Comparison of ENCODE assay signal across 1 cellular context in genomic region chr10:61845950-61846268, GRCh38.
TF ChIP-seq lines count a peak whose summit lies in the region.

No MANE protein-coding gene starts in this region.

TF ChIP-seq in WTC11, 78 proteins besides CTCF, POLR2A, EP300 and RAD21 (continued from another document):
- TF ChIP-seq E2F5 (CRISPR knock-in tag; IDR thresholded peaks at IDR 0.05), result no peak
- no peak for TF ChIP-seq ZNF416 (CRISPR knock-in tag; IDR thresholded peaks at IDR 0.05)
- TF ChIP-seq ZNF532 (CRISPR knock-in tag; IDR thresholded peaks at IDR 0.05; ENCODE audit: borderline replicate concordance), result no peak
- no peak for TF ChIP-seq TCF7 (CRISPR knock-in tag; IDR thresholded peaks at IDR 0.05; ENCODE audit: low read depth)
